43 cellular contexts compared by ENCODE assay signal in the genomic region with DNA sequence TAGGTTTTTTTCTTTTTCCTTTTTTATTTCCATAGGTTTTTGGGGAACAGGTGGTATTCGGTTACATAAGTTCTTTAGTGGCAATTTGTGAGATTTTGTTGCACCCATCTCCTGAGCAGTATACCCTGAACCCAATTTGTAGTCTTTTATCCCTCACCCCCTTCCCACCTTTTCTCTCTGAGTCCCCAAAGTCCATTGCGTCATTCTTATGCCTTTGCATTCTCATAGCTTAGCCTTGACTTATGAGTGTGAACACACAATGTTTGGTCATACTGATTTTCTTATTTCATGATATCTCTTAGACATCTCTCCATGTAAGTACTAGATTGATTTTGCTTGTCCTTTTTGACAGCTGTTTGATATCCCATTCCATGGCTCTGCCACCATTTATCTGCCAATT. TPM values are rescaled to one million over a fixed set of nuclear protein-coding genes. Genes with fewer than 3 reads are reported as not detected.
"Had no signal": no experiment of that assay in that cellular context is flagged by ENCODE, and none has a peak within 500 bp of the region (broad histone marks: within the 10 kb centered on the region; RNA-seq: fewer than 3 reads in every experiment).

No MANE protein-coding gene starts in this region.

- H3K27ac Mint-ChIP-seq: activated CD4-positive, alpha-beta memory T cell treated with anti-CD3 and anti-CD28 coated beads, Interleukin-2, amount 10 ng/mL, durations not matched to agents 7 days and 5 days; activated CD4-positive, alpha-beta T cell treated with anti-CD3 and anti-CD28 coated beads for 36 hours; activated CD4-positive, alpha-beta T cell treated with anti-CD3 and anti-CD28 coated beads, Interleukin-2, amount 10 ng/mL, durations not matched to agents 7 days and 5 days; activated CD8-positive, alpha-beta T cell treated with anti-CD3 and anti-CD28 coated beads, Interleukin-2, amount 10 ng/mL, durations not matched to agents 7 days and 5 days; activated naive CD4-positive, alpha-beta T cell treated with anti-CD3 and anti-CD28 coated beads, Interleukin-2, amount 10 ng/mL, durations not matched to agents 7 days and 5 days; activated naive CD4-positive, alpha-beta T cell treated with anti-CD3 and anti-CD28 coated beads, Interleukin-2, amount 50 U/mL, for 24 hours; activated naive CD8-positive, alpha-beta T cell; activated naive CD8-positive, alpha-beta T cell treated with anti-CD3 and anti-CD28 coated beads, Interleukin-2, amount 10 ng/mL, durations not matched to agents 7 days and 5 days; activated naive CD8-positive, alpha-beta T cell treated with anti-CD3 and anti-CD28 coated beads, Interleukin-2, amount 50 U/mL, for 24 hours; activated T-cell treated with anti-CD3 and anti-CD28 coated beads, Interleukin-2, amount 50 U/mL, for 72 hours; activated T-helper 1 cell treated with anti-CD3 and anti-CD28 coated beads, Interleukin-12 subunit alpha, Interleukin-12 subunit beta, Interleukin-2, Interleukin-4 antibody, amounts not matched to agents 30 ng/mL and 10 ng/mL and 1 ng/mL, durations not matched to agents 14 hours and 24 hours and 36 hours; activated T-helper 17 cell treated with anti-CD3 and anti-CD28 coated beads, Interleukin-2, amount 50 U/mL, for 72 hours; brain; T-helper 1 cell treated with Interleukin-12 subunit alpha and Interleukin-12 subunit beta and Interleukin-4 antibody, amounts not matched to agents 30 μg/mL and 1 μg/mL, for 36 hours; T-helper 2 cell treated with Interferon-gamma antibody and Interleukin-4, amounts not matched to agents 5 μg/mL and 100 μg/mL, for 36 hours; WTC11 had no signal

- H3K4me1 Mint-ChIP-seq: activated CD4-positive, alpha-beta memory T cell treated with anti-CD3 and anti-CD28 coated beads, Interleukin-2, amount 10 ng/mL, durations not matched to agents 7 days and 5 days; activated CD4-positive, alpha-beta T cell treated with anti-CD3 and anti-CD28 coated beads for 36 hours; activated CD4-positive, alpha-beta T cell treated with anti-CD3 and anti-CD28 coated beads, Interleukin-2, amount 10 ng/mL, durations not matched to agents 7 days and 5 days; activated naive CD4-positive, alpha-beta T cell treated with anti-CD3 and anti-CD28 coated beads, Interleukin-2, amount 10 ng/mL, durations not matched to agents 7 days and 5 days; activated naive CD4-positive, alpha-beta T cell treated with anti-CD3 and anti-CD28 coated beads, Interleukin-2, amount 50 U/mL, for 24 hours; activated naive CD8-positive, alpha-beta T cell treated with anti-CD3 and anti-CD28 coated beads, Interleukin-2, amount 10 ng/mL, durations not matched to agents 7 days and 5 days; activated naive CD8-positive, alpha-beta T cell treated with anti-CD3 and anti-CD28 coated beads, Interleukin-2, amount 50 U/mL, for 24 hours; activated T-helper 17 cell treated with anti-CD3 and anti-CD28 coated beads, Interleukin-2, amount 50 U/mL, for 72 hours; brain; central memory CD8-positive, alpha-beta T cell; WTC11 had no signal

- H3K4me3 ChIP-seq: ascending aorta, cardiac muscle cell had no signal

- H3K27me3 ChIP-seq: ascending aorta, cardiac muscle cell had no signal

- H3K27ac ChIP-seq: ascending aorta, cardiac muscle cell, WERI-Rb-1 had no signal

- H3K9me3 Mint-ChIP-seq: activated CD4-positive, alpha-beta memory T cell treated with anti-CD3 and anti-CD28 coated beads, Interleukin-2, amount 10 ng/mL, durations not matched to agents 7 days and 5 days; activated naive CD4-positive, alpha-beta T cell treated with anti-CD3 and anti-CD28 coated beads, Interleukin-2, amount 10 ng/mL, durations not matched to agents 7 days and 5 days; activated naive CD8-positive, alpha-beta T cell treated with anti-CD3 and anti-CD28 coated beads, Interleukin-2, amount 10 ng/mL, durations not matched to agents 7 days and 5 days; activated T-helper 1 cell treated with anti-CD3 and anti-CD28 coated beads, Interleukin-12 subunit alpha, Interleukin-12 subunit beta, Interleukin-2, Interleukin-4 antibody, amounts not matched to agents 30 ng/mL and 10 ng/mL and 1 ng/mL, durations not matched to agents 14 hours and 24 hours and 36 hours; activated T-helper 17 cell treated with anti-CD3 and anti-CD28 coated beads, Interleukin-2, amount 50 U/mL, for 72 hours; central memory CD8-positive, alpha-beta T cell; T-helper 1 cell treated with Interleukin-12 subunit alpha and Interleukin-12 subunit beta and Interleukin-4 antibody, amounts not matched to agents 30 μg/mL and 1 μg/mL, for 36 hours; T-helper 2 cell treated with Interferon-gamma antibody and Interleukin-4, amounts not matched to agents 5 μg/mL and 100 μg/mL, for 36 hours had no signal

- DNase-seq: activated CD4-positive, alpha-beta memory T cell treated with anti-CD3 and anti-CD28 coated beads, Interleukin-2, amount 10 ng/mL, durations not matched to agents 7 days and 5 days; activated CD4-positive, alpha-beta T cell treated with anti-CD3 and anti-CD28 coated beads for 1 hour; activated CD4-positive, alpha-beta T cell treated with anti-CD3 and anti-CD28 coated beads for 36 hours; activated CD4-positive, alpha-beta T cell treated with anti-CD3 and anti-CD28 coated beads for 48 hours; activated CD4-positive, alpha-beta T cell treated with anti-CD3 and anti-CD28 coated beads, Interleukin-2, amount 10 ng/mL, durations not matched to agents 7 days and 5 days; activated CD4-positive, alpha-beta T cell treated with anti-CD3 and anti-CD28 coated beads, Interleukin-2, amount 50 U/mL, for 48 hours; activated CD4-positive, CD25-positive, alpha-beta regulatory T cell; activated CD8-positive, alpha-beta memory T cell treated with anti-CD3 and anti-CD28 coated beads, Interleukin-2, amount 50 U/mL, for 4 hours; activated CD8-positive, alpha-beta T cell treated with anti-CD3 and anti-CD28 coated beads, Interleukin-2, amount 10 ng/mL, durations not matched to agents 7 days and 5 days; activated effector memory CD4-positive, alpha-beta T cell treated with anti-CD3 and anti-CD28 coated beads, Interleukin-2, amount 50 U/mL, for 16 hours; activated naive CD4-positive, alpha-beta T cell treated with anti-CD3 and anti-CD28 coated beads, Interleukin-2, amount 10 ng/mL, durations not matched to agents 7 days and 5 days; activated naive CD4-positive, alpha-beta T cell treated with Interleukin-2 at 50 U/mL for 16 hours; activated naive CD8-positive, alpha-beta T cell treated with anti-CD3 and anti-CD28 coated beads, Interleukin-2, amount 10 ng/mL, durations not matched to agents 7 days and 5 days; activated naive CD8-positive, alpha-beta T cell treated with anti-CD3 and anti-CD28 coated beads, Interleukin-2, amount 50 U/mL, for 24 hours; activated T-cell treated with anti-CD3 and anti-CD28 coated beads for 4 hours; activated T-cell treated with anti-CD3 and anti-CD28 coated beads, Interleukin-2, amount 50 U/mL, for 1 hour; activated T-cell treated with anti-CD3 and anti-CD28 coated beads, Interleukin-2, amount 50 U/mL, for 4 hours; activated T-cell treated with anti-CD3 and anti-CD28 coated beads, Interleukin-2, amount 50 U/mL, for 72 hours; amygdala; anterior cingulate cortex; caudate nucleus; cerebellar nuclear complex; T-helper 1 cell; T-helper 2 cell; T-helper 9 cell; WERI-Rb-1 had no signal

- FAIRE-seq: bronchial epithelial cell, TTC549 had no signal

- ATAC-seq: activated CD4-positive, alpha-beta T cell treated with anti-CD3 and anti-CD28 coated beads for 36 hours; activated CD4-positive, CD25-positive, alpha-beta regulatory T cell treated with anti-CD3 and anti-CD28 coated beads, Interleukin-2, amount 50 U/mL, for 24 hours; activated CD8-positive, alpha-beta T cell treated with anti-CD3 and anti-CD28 coated beads, Interleukin-2, amount 10 ng/mL, durations not matched to agents 7 days and 5 days; activated naive CD8-positive, alpha-beta T cell treated with anti-CD3 and anti-CD28 coated beads, Interleukin-2, amount 50 U/mL, for 24 hours; activated T-cell treated with anti-CD3 and anti-CD28 coated beads, Interleukin-2, amount 50 U/mL, for 4 hours; activated T-cell treated with anti-CD3 and anti-CD28 coated beads, Interleukin-2, amount 50 U/mL, for 72 hours; activated T-helper 17 cell treated with anti-CD3 and anti-CD28 coated beads, Interleukin-2, amount 50 U/mL, for 72 hours; WTC11 had no signal

- H3K4me3 Mint-ChIP-seq: activated CD4-positive, alpha-beta memory T cell treated with anti-CD3 and anti-CD28 coated beads, Interleukin-2, amount 10 ng/mL, durations not matched to agents 7 days and 5 days; activated CD4-positive, alpha-beta T cell treated with anti-CD3 and anti-CD28 coated beads for 36 hours; activated CD4-positive, alpha-beta T cell treated with anti-CD3 and anti-CD28 coated beads, Interleukin-2, amount 10 ng/mL, durations not matched to agents 7 days and 5 days; activated CD8-positive, alpha-beta T cell treated with anti-CD3 and anti-CD28 coated beads, Interleukin-2, amount 10 ng/mL, durations not matched to agents 7 days and 5 days; activated naive CD4-positive, alpha-beta T cell treated with anti-CD3 and anti-CD28 coated beads, Interleukin-2, amount 10 ng/mL, durations not matched to agents 7 days and 5 days; activated naive CD4-positive, alpha-beta T cell treated with anti-CD3 and anti-CD28 coated beads, Interleukin-2, amount 50 U/mL, for 24 hours; activated naive CD8-positive, alpha-beta T cell; activated naive CD8-positive, alpha-beta T cell treated with anti-CD3 and anti-CD28 coated beads, Interleukin-2, amount 10 ng/mL, durations not matched to agents 7 days and 5 days; activated naive CD8-positive, alpha-beta T cell treated with anti-CD3 and anti-CD28 coated beads, Interleukin-2, amount 50 U/mL, for 24 hours; activated T-cell treated with anti-CD3 and anti-CD28 coated beads, Interleukin-2, amount 50 U/mL, for 4 hours; activated T-cell treated with anti-CD3 and anti-CD28 coated beads, Interleukin-2, amount 50 U/mL, for 72 hours; activated T-helper 1 cell treated with anti-CD3 and anti-CD28 coated beads, Interleukin-12 subunit alpha, Interleukin-12 subunit beta, Interleukin-2, Interleukin-4 antibody, amounts not matched to agents 30 ng/mL and 10 ng/mL and 1 ng/mL, durations not matched to agents 14 hours and 24 hours and 36 hours; activated T-helper 17 cell treated with anti-CD3 and anti-CD28 coated beads, Interleukin-2, amount 50 U/mL, for 72 hours; brain; central memory CD8-positive, alpha-beta T cell; T-helper 1 cell treated with Interleukin-12 subunit alpha and Interleukin-12 subunit beta and Interleukin-4 antibody, amounts not matched to agents 30 μg/mL and 1 μg/mL, for 36 hours; T-helper 2 cell treated with Interferon-gamma antibody and Interleukin-4, amounts not matched to agents 5 μg/mL and 100 μg/mL, for 36 hours; WTC11 had no signal

- H3K4me1 ChIP-seq: ascending aorta had no signal

RNA-seq across cellular contexts. Expression of gene TGM3, which starts 27.2 kb away (rescaled TPM):
- total RNA-seq: activated CD4-positive, alpha-beta memory T cell treated with anti-CD3 and anti-CD28 coated beads, Interleukin-2, amount 10 ng/mL, durations not matched to agents 7 days and 5 days; activated CD4-positive, alpha-beta T cell treated with anti-CD3 and anti-CD28 coated beads for 36 hours; activated CD4-positive, alpha-beta T cell treated with anti-CD3 and anti-CD28 coated beads, Interleukin-2, amount 10 ng/mL, durations not matched to agents 7 days and 5 days; activated CD8-positive, alpha-beta memory T cell treated with anti-CD3 and anti-CD28 coated beads for 36 hours; activated CD8-positive, alpha-beta T cell treated with anti-CD3 and anti-CD28 coated beads, Interleukin-2, amount 10 ng/mL, durations not matched to agents 7 days and 5 days; activated naive CD8-positive, alpha-beta T cell treated with anti-CD3 and anti-CD28 coated beads, Interleukin-2, amount 10 ng/mL, durations not matched to agents 7 days and 5 days; activated T-cell treated with anti-CD3 and anti-CD28 coated beads, Interleukin-2, amount 50 U/mL, for 72 hours; activated T-helper 1 cell treated with anti-CD3 and anti-CD28 coated beads, Interleukin-12 subunit alpha, Interleukin-12 subunit beta, Interleukin-2, Interleukin-4 antibody, amounts not matched to agents 30 ng/mL and 10 ng/mL and 1 ng/mL, durations not matched to agents 14 hours and 24 hours and 36 hours; ascending aorta; cardiac muscle cell; chondrocyte had no signal
- polyA plus RNA-seq: cardiac muscle cell had no signal

RNA-seq across cellular contexts. Expression of gene TGM6, which starts 57.6 kb away (rescaled TPM):
- total RNA-seq: activated CD4-positive, alpha-beta memory T cell treated with anti-CD3 and anti-CD28 coated beads, Interleukin-2, amount 10 ng/mL, durations not matched to agents 7 days and 5 days; activated CD4-positive, alpha-beta T cell treated with anti-CD3 and anti-CD28 coated beads for 36 hours; activated CD4-positive, alpha-beta T cell treated with anti-CD3 and anti-CD28 coated beads, Interleukin-2, amount 10 ng/mL, durations not matched to agents 7 days and 5 days; activated CD8-positive, alpha-beta memory T cell treated with anti-CD3 and anti-CD28 coated beads for 36 hours; activated CD8-positive, alpha-beta T cell treated with anti-CD3 and anti-CD28 coated beads, Interleukin-2, amount 10 ng/mL, durations not matched to agents 7 days and 5 days; activated naive CD8-positive, alpha-beta T cell treated with anti-CD3 and anti-CD28 coated beads, Interleukin-2, amount 10 ng/mL, durations not matched to agents 7 days and 5 days; activated T-cell treated with anti-CD3 and anti-CD28 coated beads, Interleukin-2, amount 50 U/mL, for 4 hours; activated T-cell treated with anti-CD3 and anti-CD28 coated beads, Interleukin-2, amount 50 U/mL, for 72 hours; activated T-helper 1 cell treated with anti-CD3 and anti-CD28 coated beads, Interleukin-12 subunit alpha, Interleukin-12 subunit beta, Interleukin-2, Interleukin-4 antibody, amounts not matched to agents 30 ng/mL and 10 ng/mL and 1 ng/mL, durations not matched to agents 14 hours and 24 hours and 36 hours; activated T-helper 17 cell treated with anti-CD3 and anti-CD28 coated beads, Interleukin-2, amount 50 U/mL, for 72 hours; ascending aorta; bronchial epithelial cell; cardiac muscle cell; chondrocyte; WTC11 had no signal
- polyA plus RNA-seq: adipose tissue, cardiac muscle cell had no signal
